In genomic region chr3:189057369-189057768, GRCh38 we compare ENCODE assay signal across 26 cellular contexts.
"Had no signal": no experiment of that assay in that cellular context is flagged by ENCODE, and none has a peak within 500 bp of the region (broad histone marks: within the 10 kb centered on the region; RNA-seq: fewer than 3 reads in every experiment).

No MANE protein-coding gene starts in this region.

- H3K36me3 Mint-ChIP-seq: mesothelial cell of epicardium had no signal

- H3K27me3 Mint-ChIP-seq: dendritic cell treated with granulocyte-macrophage colony-stimulating factor and Interleukin-4, amounts not matched to agents 40 ng/mL and 50 ng/mL, for 4 days; effector memory CD8-positive, alpha-beta T cell had no signal

- ATAC-seq: effector memory CD8-positive, alpha-beta T cell; esophagus mucosa; heart left ventricle; left lung; lower lobe of right lung; mucosa of descending colon had no signal

- H3K4me1 ChIP-seq: colonic mucosa, esophagus squamous epithelium, gastrocnemius medialis, heart left ventricle, left lung, lower lobe of right lung had no signal

- H3K4me3 ChIP-seq: colonic mucosa, esophagus squamous epithelium, gastrocnemius medialis, heart left ventricle, left lung, lower lobe of right lung, mucosa of descending colon had no signal

- DNase-seq: colonic mucosa; cortex of kidney; effector CD8-positive, alpha-beta T cell; effector memory CD8-positive, alpha-beta T cell; endodermal cell; erythroblast; esophagus squamous epithelium; foreskin fibroblast; foreskin melanocyte; heart left ventricle; hippocampal formation; left cardiac atrium; left lung; left ventricle myocardium superior; lower lobe of right lung; mesenchymal stem cell; mucosa of descending colon; naive B cell had no signal

- H3K27me3 ChIP-seq: colonic mucosa, esophagus squamous epithelium, gastrocnemius medialis, heart left ventricle, left lung had no signal

- H3K9me3 ChIP-seq: colonic mucosa, esophagus squamous epithelium, gastrocnemius medialis, lower lobe of right lung, mucosa of descending colon had no signal

- H3K36me3 ChIP-seq: colonic mucosa, esophagus squamous epithelium, gastrocnemius medialis, heart left ventricle, left lung, lower lobe of right lung had no signal

- H3K27ac Mint-ChIP-seq: dendritic cell treated with granulocyte-macrophage colony-stimulating factor and Interleukin-4, amounts not matched to agents 40 ng/mL and 50 ng/mL, for 4 days; effector memory CD8-positive, alpha-beta T cell; endodermal cell; mesothelial cell of epicardium; naive B cell had no signal

- FAIRE-seq: endometrium, islet of Langerhans, keratinocyte had no signal

- H3K27ac ChIP-seq: colonic mucosa, epithelial cell of prostate, esophagus squamous epithelium, gastrocnemius medialis, heart left ventricle, left lung, lower lobe of right lung had no signal

- H3K4me1 Mint-ChIP-seq: endodermal cell, mesothelial cell of epicardium, naive B cell had no signal

- H3K4me3 Mint-ChIP-seq: dendritic cell treated with granulocyte-macrophage colony-stimulating factor and Interleukin-4, amounts not matched to agents 40 ng/mL and 50 ng/mL, for 4 days; effector memory CD8-positive, alpha-beta T cell; endodermal cell; mesothelial cell of epicardium; naive B cell had no signal
